ENCODE assay signal across 1 cellular context in genomic region chr1:25543425-25544242, GRCh38.
A peak's percentile ranks its signal among the peaks of the same experiment; 100 is the strongest.
TF ChIP-seq lines count a peak whose summit lies in the region.

Gene LDLRAP1 (plus strand): TSS chr1:25543606. CDS start chr1:25543699, 93 bp downstream.

TF ChIP-seq in GM12878, 131 proteins besides CTCF, POLR2A, EP300 and RAD21 (continued from another document and continues in another):
- TF ChIP-seq ZNF687 (IDR thresholded peaks at IDR 0.05): peak; percentile 52; the same call in 1 of the 2 replicates
- TF ChIP-seq RAD51 (IDR thresholded peaks at IDR 0.05): no peak
- no peak for TF ChIP-seq PRDM15 (CRISPR knock-in tag; IDR thresholded peaks at IDR 0.05)
- no peak for TF ChIP-seq CEBPB (IDR thresholded peaks at IDR 0.05; ENCODE audit: borderline replicate concordance in 1 of 2, low read depth in 2 of 2, low read length in 2 of 2)
- no peak for TF ChIP-seq TCF12 (IDR thresholded peaks at IDR 0.05; ENCODE audit: low read depth, low read length)
- TF ChIP-seq KDM1A (IDR thresholded peaks at IDR 0.05; ENCODE audit: borderline replicate concordance): no peak
- TF ChIP-seq CEBPZ (IDR thresholded peaks at IDR 0.05; ENCODE audit: low read depth, low read length): no peak
- TF ChIP-seq ETV6 (conservative IDR thresholded peaks at IDR 0.05 in 1 of 2, IDR thresholded peaks at IDR 0.05 in 1 of 2; ENCODE audit: borderline replicate concordance in 1 of 2, low read depth in 1 of 2): no peak
- no peak for TF ChIP-seq HDGF (IDR thresholded peaks at IDR 0.05)
- TF ChIP-seq FOXK2 (IDR thresholded peaks at IDR 0.05): no peak
- TF ChIP-seq NR2C1 (IDR thresholded peaks at IDR 0.05): no peak
- no peak for TF ChIP-seq EED (IDR thresholded peaks at IDR 0.05; ENCODE audit: low read depth)
- no peak for TF ChIP-seq ZNF274 (IDR thresholded peaks at IDR 0.05; ENCODE audit: insufficient read depth, insufficient read length)
- TF ChIP-seq SMARCA5 (IDR thresholded peaks at IDR 0.05): no peak
- no peak for TF ChIP-seq ZBTB4 (CRISPR knock-in tag; IDR thresholded peaks at IDR 0.05)
- TF ChIP-seq CHD1 (IDR thresholded peaks at IDR 0.05; ENCODE audit: low read depth, low read length): no peak
- TF ChIP-seq NR2F1 (conservative IDR thresholded peaks at IDR 0.05): peak; percentile 84
- TF ChIP-seq TCF7 (IDR thresholded peaks at IDR 0.05; ENCODE audit: borderline replicate concordance): no peak
- no peak for TF ChIP-seq SP1 (IDR thresholded peaks at IDR 0.05; ENCODE audit: low read depth, low read length)
- no peak for TF ChIP-seq SMAD5 (IDR thresholded peaks at IDR 0.05; ENCODE audit: low read depth)
- TF ChIP-seq BRCA1 (IDR thresholded peaks at IDR 0.05; ENCODE audit: low read depth, low read length): no peak
- no peak for TF ChIP-seq NFYA (IDR thresholded peaks at IDR 0.05; ENCODE audit: borderline replicate concordance, low read depth, low read length)
- no peak for TF ChIP-seq ZBED1 (IDR thresholded peaks at IDR 0.05; ENCODE audit: borderline replicate concordance)
- no peak for TF ChIP-seq BCL11A (IDR thresholded peaks at IDR 0.05; ENCODE audit: low read depth, low read length)
- TF ChIP-seq IKZF1 (conservative IDR thresholded peaks at IDR 0.05): peak; percentile 87
- TF ChIP-seq BCL3 (IDR thresholded peaks at IDR 0.05; ENCODE audit: borderline replicate concordance, insufficient read depth, low read depth, low read length, poor library complexity, severe bottlenecking): no peak
- TF ChIP-seq SRF (IDR thresholded peaks at IDR 0.05; ENCODE audit: low read depth in 2 of 2, low read length in 2 of 2): no peak
- TF ChIP-seq SUZ12 (IDR thresholded peaks at IDR 0.05; ENCODE audit: unreplicated experiment): no peak
- TF ChIP-seq ASH2L (IDR thresholded peaks at IDR 0.05; ENCODE audit: borderline replicate concordance, low read depth): no peak
- TF ChIP-seq ESRRA (IDR thresholded peaks at IDR 0.05; ENCODE audit: low read length): no peak
- no peak for TF ChIP-seq MEF2A (IDR thresholded peaks at IDR 0.05; ENCODE audit: insufficient read depth, low read depth, low read length)
- no peak for TF ChIP-seq NBN (IDR thresholded peaks at IDR 0.05)
- no peak for TF ChIP-seq IRF3 (IDR thresholded peaks at IDR 0.05)
- TF ChIP-seq CUX1 (IDR thresholded peaks at IDR 0.05; ENCODE audit: insufficient replicate concordance, low read depth, low read length): no peak
- no peak for TF ChIP-seq NR2C2 (IDR thresholded peaks at IDR 0.05; ENCODE audit: borderline replicate concordance, control insufficient read depth, insufficient read length, low read depth)
- TF ChIP-seq HDAC2 (IDR thresholded peaks at IDR 0.05): no peak
